In the genomic region with DNA sequence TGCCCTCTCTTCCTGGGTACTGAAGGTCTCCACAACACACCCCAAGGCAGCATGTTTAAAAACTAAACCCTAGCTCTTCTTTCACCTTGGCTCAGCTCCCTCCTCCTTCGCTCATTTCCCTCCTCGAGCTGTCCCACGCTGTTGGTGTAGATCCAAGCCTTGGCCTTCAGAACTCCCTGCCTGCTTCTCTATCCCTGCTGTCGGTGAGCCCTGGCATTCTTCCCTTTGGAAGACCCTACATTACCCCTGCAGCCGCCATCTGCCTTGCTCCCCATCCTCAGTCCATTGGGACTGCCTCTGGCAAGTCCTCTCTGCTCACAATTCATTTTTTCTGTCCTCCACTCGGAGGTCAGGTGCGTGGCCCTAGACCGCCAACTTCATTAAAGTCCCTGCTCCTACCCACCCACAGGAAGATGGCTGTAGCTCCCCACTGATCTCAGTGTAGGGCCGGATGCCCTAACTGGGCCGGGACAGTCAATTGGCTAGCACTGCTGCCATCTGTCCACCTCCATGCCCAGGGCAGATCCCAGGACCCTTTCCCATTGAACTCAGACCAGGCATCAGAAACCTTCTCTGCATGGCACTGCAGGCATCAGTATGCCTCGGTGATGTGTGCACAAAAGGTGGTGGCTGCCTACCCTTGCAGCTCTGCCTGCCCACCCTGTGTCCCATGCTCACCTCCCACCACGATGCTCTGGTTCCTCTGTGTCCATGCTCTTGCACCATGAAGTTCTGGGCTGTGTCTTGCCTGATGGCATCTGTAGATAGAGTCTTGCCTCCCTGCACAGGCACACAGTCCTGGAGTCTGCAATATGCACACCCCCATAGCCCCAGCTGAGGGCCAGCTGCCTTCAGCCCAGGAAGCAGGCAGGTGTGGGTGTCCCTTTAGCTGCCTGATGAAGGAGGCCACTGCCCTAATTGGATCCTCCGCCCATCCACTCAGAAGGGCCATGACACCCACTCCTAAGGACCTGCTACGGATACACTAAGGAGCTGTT, we compare ENCODE assay signal across 24 cellular contexts. TPM values are rescaled to one million over a fixed set of nuclear protein-coding genes. Genes with fewer than 3 reads are reported as not detected.
A peak's percentile ranks its signal among the peaks of the same experiment; 100 is the strongest.
DNase-seq lines count a peak whose midpoint lies in the region; ATAC-seq and TF ChIP-seq lines count a peak whose summit lies in the region.
"Had no signal": no experiment of that assay in that cellular context is flagged by ENCODE, and none has a peak within 500 bp of the region (broad histone marks: within the 10 kb centered on the region; RNA-seq: fewer than 3 reads in every experiment).

No MANE protein-coding gene starts in this region.

- H3K9me3 Mint-ChIP-seq in glutamatergic neuron (ENCODE audit: unreplicated experiment), result peaks cover 15% of the 10 kb centered on the region
- H3K9me3 Mint-ChIP-seq: CD8-positive, alpha-beta T cell; GM23338 had no signal

- H3K27me3 Mint-ChIP-seq in glutamatergic neuron (ENCODE audit: unreplicated experiment), result peaks cover 16% of the 10 kb centered on the region

- H3K4me3 ChIP-seq in right atrium auricular region (no peak overlapping the region), osteoblast (ENCODE audit: insufficient read depth, low read length) (no peak overlapping the region)
- H3K4me3 ChIP-seq: GM23338, HAP-1, SJSA1 had no signal

- H3K27ac ChIP-seq in right atrium auricular region (no peak overlapping the region), osteoblast (ENCODE audit: low read depth, low read length) (no peak overlapping the region)
- H3K27ac ChIP-seq: SJSA1 had no signal

- H3K4me2 ChIP-seq in osteoblast (ENCODE audit: insufficient read depth, low read length), result no peak overlapping the region
- H3K4me2 ChIP-seq: GM23338 had no signal

- H3K9me3 ChIP-seq in right atrium auricular region, result no peaks in the 10 kb centered on the region
- no peaks in the 10 kb centered on the region for H3K9me3 ChIP-seq in osteoblast (ENCODE audit: low read depth, low read length)
- H3K9me3 ChIP-seq: HAP-1, SJSA1 had no signal

- peak overlapping the region; percentile 42 for H3K4me3 Mint-ChIP-seq in glutamatergic neuron (ENCODE audit: unreplicated experiment)
- H3K4me3 Mint-ChIP-seq: CD8-positive, alpha-beta T cell; GM23338 had no signal

- no peaks in the 10 kb centered on the region for H3K36me3 Mint-ChIP-seq in glutamatergic neuron (ENCODE audit: unreplicated experiment)
- H3K36me3 Mint-ChIP-seq: CD8-positive, alpha-beta T cell had no signal

- peaks cover 21% of the 10 kb centered on the region for H3K4me1 Mint-ChIP-seq in glutamatergic neuron (ENCODE audit: low read depth, unreplicated experiment)

- H3K36me3 ChIP-seq in right atrium auricular region (no peaks in the 10 kb centered on the region), osteoblast (ENCODE audit: insufficient read depth, low read length) (no peaks in the 10 kb centered on the region)
- H3K36me3 ChIP-seq: HAP-1, SJSA1 had no signal

- H3K4me1 ChIP-seq in right atrium auricular region, result no peaks in the 10 kb centered on the region
- H3K4me1 ChIP-seq in osteoblast (ENCODE audit: insufficient read depth, low read length), result no peaks in the 10 kb centered on the region
- H3K4me1 ChIP-seq: HAP-1, SJSA1 had no signal

- no peak overlapping the region for H3K27ac Mint-ChIP-seq in glutamatergic neuron (ENCODE audit: unreplicated experiment)
- H3K27ac Mint-ChIP-seq: CD8-positive, alpha-beta T cell; GM23338 had no signal

- H3K27me3 ChIP-seq in right atrium auricular region (peaks cover 8 to 13% of the 10 kb centered on the region in 2 donors), osteoblast (ENCODE audit: insufficient read depth, low read length) (no peaks in the 10 kb centered on the region)

- DNase-seq in right atrium auricular region (ENCODE audit: low spot score) (peak; percentile 56), Right ventricle myocardium inferior (ENCODE audit: missing footprints) (no peak), glutamatergic neuron (no peak), osteoblast (ENCODE audit: insufficient read length, low spot score, missing footprints) (peak; percentile 61), iPS-NIHi11 (ENCODE audit: low spot score) (no peak), NCI-H1092 (lab: John Stamatoyannopoulos, UW) (no peak), NK-92 (lab: John Stamatoyannopoulos, UW; ENCODE audit: unreplicated experiment) (no peak)
- DNase-seq: 8988T; AML-193; CD8-positive, alpha-beta T cell; GDM1; Kasumi-1; NCI-H1436 treated with DMSO at 0.1 percent for 48 hours; NCI-H1930; NCI-H510A treated with DMSO at 0.1 percent for 48 hours; NCI-H748 treated with DMSO at 0.1 percent for 48 hours; NK-92 treated with Interleukin-12 subunit alpha and Interleukin-12 subunit beta, amount 100 ng/mL, for 24 hours had no signal

- no peak for ATAC-seq in Right ventricle myocardium inferior
- ATAC-seq in HG02588 (IDR thresholded peaks at IDR 0.05; ENCODE audit: unreplicated experiment), result no peak
- ATAC-seq: CD8-positive, alpha-beta T cell; GM23338; Panc1 had no signal

- intact Hi-C loops in Right ventricle myocardium inferior (cut with DNase I), result no loop called here

- no peak for TF ChIP-seq CTCF in right atrium auricular region (IDR thresholded peaks at IDR 0.05)
- TF ChIP-seq CTCF in glutamatergic neuron (IDR thresholded peaks at IDR 0.05; ENCODE audit: partially characterized antibody, unreplicated experiment), result no peak
- no peak for TF ChIP-seq CTCF in osteoblast (IDR thresholded peaks at IDR 0.05; ENCODE audit: extremely low read depth, low read depth, low read length)

- no peaks in the 10 kb centered on the region for H3K79me2 ChIP-seq in osteoblast (ENCODE audit: insufficient read depth, low read length)

- no peak overlapping the region for H2AFZ ChIP-seq in osteoblast (ENCODE audit: low read length)
- H2AFZ ChIP-seq: GM23338 had no signal

- H4K20me1 ChIP-seq in osteoblast (ENCODE audit: insufficient read depth, low read length), result no peaks in the 10 kb centered on the region

RNA-seq across cellular contexts. Expression of gene AMER3, which starts 5.7 kb away (rescaled TPM):
- total RNA-seq in right atrium auricular region (not detected), Right ventricle myocardium inferior (not detected), glutamatergic neuron (ENCODE audit: unreplicated experiment) (20.6 TPM), osteoblast (not detected in 2 replicates)
- total RNA-seq: CD8-positive, alpha-beta T cell; Daoy; MCF 10A; SJSA1 had no signal

RNA-seq across cellular contexts. Expression of gene GPR148, which starts 32.2 kb away (rescaled TPM):
- total RNA-seq in right atrium auricular region (not detected), Right ventricle myocardium inferior (not detected), glutamatergic neuron (ENCODE audit: unreplicated experiment) (not detected), osteoblast (not detected in 2 replicates)
- total RNA-seq: CD8-positive, alpha-beta T cell; Daoy; GM23338; MCF 10A; SJSA1 had no signal

Comparison
In these comparisons a context has a peak if more than half of its experiments do, and no peak if none do; other contexts are left out.
1. DNase-seq: peak in right atrium auricular region (single experiment) and osteoblast (single experiment); none in Right ventricle myocardium inferior (single experiment), glutamatergic neuron (single experiment), iPS-NIHi11 (single experiment), NCI-H1092 (single experiment) and NK-92 (single experiment).
2. RNA of gene AMER3, which starts 5.7 kb away (total RNA-seq): 20.6 TPM in glutamatergic neuron (single experiment); not detected in right atrium auricular region, not detected in Right ventricle myocardium inferior (single experiment) and not detected in osteoblast; every median in the first group is over 10 times any median in the second.